Comparison of ENCODE assay signal across 12 cellular contexts in genomic region chr16:15855704-15856003, GRCh38. TPM values are rescaled to one million over a fixed set of nuclear protein-coding genes. Genes with fewer than 3 reads are reported as not detected.
DNase-seq lines count a peak whose midpoint lies in the region; ATAC-seq and TF ChIP-seq lines count a peak whose summit lies in the region.
"Had no signal": no experiment of that assay in that cellular context is flagged by ENCODE, and none has a peak within 500 bp of the region (broad histone marks: within the 10 kb centered on the region; RNA-seq: fewer than 3 reads in every experiment).

No MANE protein-coding gene starts in this region.

- H3K27ac ChIP-seq in stomach smooth muscle (ENCODE audit: low read length), result peak overlapping the region; percentile 99
- H3K27ac ChIP-seq: HL-60 had no signal

- H3K9ac ChIP-seq in stomach smooth muscle (ENCODE audit: low read length in 2 of 2), result peak overlapping the region; percentile 96 to 100

- peak overlapping the region; percentile 89 to 95 for H3K4me3 ChIP-seq in stomach smooth muscle (ENCODE audit: low read length in 2 of 2)

- TF ChIP-seq CTCF in mesothelial cell of epicardium (IDR thresholded peaks at IDR 0.05; ENCODE audit: unreplicated experiment), result no peak

- DNase-seq in NAMALWA (ENCODE audit: low spot score), result peak; percentile 56
- DNase-seq in NCI-H146 (lab: John Stamatoyannopoulos, UW), result no peak
- no peak for DNase-seq in stimulated activated naive CD4-positive, alpha-beta T cell treated with Interleukin-2 at 50 U/mL for 16 hours (lab: John Stamatoyannopoulos, UW)
- no peak for DNase-seq in AG08396 (ENCODE audit: low spot score)
- no peak for DNase-seq in mesothelial cell of epicardium (ENCODE audit: low spot score in 2 of 2, unreplicated experiment in 2 of 2)
- DNase-seq: midbrain, NCI-H2171 had no signal

- no peak overlapping the region for H3K4me3 Mint-ChIP-seq in mesothelial cell of epicardium
- H3K4me3 Mint-ChIP-seq: activated naive CD8-positive, alpha-beta T cell had no signal

- H3K9me3 ChIP-seq in stomach smooth muscle (ENCODE audit: control insufficient read depth in 2 of 2, low read length in 2 of 2), result no peaks in the 10 kb centered on the region

- H3K4me1 Mint-ChIP-seq in mesothelial cell of epicardium, result peaks cover 9% of the 10 kb centered on the region

- H3K27ac Mint-ChIP-seq in mesothelial cell of epicardium, result no peak overlapping the region
- H3K27ac Mint-ChIP-seq: activated naive CD8-positive, alpha-beta T cell had no signal

- peaks cover 0 to 8% of the 10 kb centered on the region in 2 donors for H3K27me3 ChIP-seq in stomach smooth muscle (ENCODE audit: control insufficient read depth in 1 of 2, insufficient read depth in 2 of 2, low read length in 2 of 2)

- H3K4me1 ChIP-seq in stomach smooth muscle (ENCODE audit: control insufficient read depth, insufficient read depth, low read length), result peaks cover 23% of the 10 kb centered on the region

- no peaks in the 10 kb centered on the region for H3K36me3 Mint-ChIP-seq in mesothelial cell of epicardium
- H3K36me3 Mint-ChIP-seq: activated naive CD8-positive, alpha-beta T cell had no signal

- no peaks in the 10 kb centered on the region for H3K9me3 Mint-ChIP-seq in mesothelial cell of epicardium

- peaks cover 62% of the 10 kb centered on the region for H3K27me3 Mint-ChIP-seq in mesothelial cell of epicardium (ENCODE audit: low read depth)

- peaks cover 20 to 36% of the 10 kb centered on the region in 2 donors for H3K36me3 ChIP-seq in stomach smooth muscle (ENCODE audit: control insufficient read depth in 2 of 2, insufficient read depth in 2 of 2, low read length in 2 of 2)

- ATAC-seq in GM18909 (IDR thresholded peaks at IDR 0.05; ENCODE audit: poor library complexity, unreplicated experiment) (peak; percentile 79), HG02588 (IDR thresholded peaks at IDR 0.05; ENCODE audit: unreplicated experiment) (peak; percentile 65)

RNA-seq across cellular contexts. Expression of gene MYH11, which starts 1.2 kb away (rescaled TPM):
- 0.58 to 0.89 TPM (median 0.66 TPM) in 3 replicates for total RNA-seq in mesothelial cell of epicardium

RNA-seq across cellular contexts. Expression of gene CEP20, which starts 32.7 kb away (rescaled TPM):
- 23.3 to 25.5 TPM (median 24.0 TPM) in 3 replicates for total RNA-seq in mesothelial cell of epicardium
